34 cellular contexts compared by ENCODE assay signal in the genomic region with DNA sequence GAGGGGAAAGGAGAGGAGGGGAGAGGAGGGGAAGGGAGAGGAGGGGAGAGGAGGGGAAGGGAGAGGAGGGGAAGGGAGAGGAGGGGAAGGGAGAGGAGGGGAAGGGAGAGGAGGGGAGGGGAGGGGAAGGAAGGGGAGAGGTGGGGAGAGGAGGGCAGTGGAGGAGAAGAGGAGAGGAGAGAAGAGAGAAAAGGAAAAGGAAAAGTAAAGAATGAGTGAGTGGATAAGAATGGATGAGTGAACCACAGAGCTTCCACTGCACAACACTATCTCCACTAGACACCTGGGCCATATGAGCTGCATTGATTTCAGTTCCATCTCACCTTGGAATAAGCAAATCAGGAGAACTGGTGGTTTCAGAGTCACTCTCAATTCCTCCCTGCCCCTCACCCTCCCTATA.
"Had no signal": no experiment of that assay in that cellular context is flagged by ENCODE, and none has a peak within 500 bp of the region (broad histone marks: within the 10 kb centered on the region; RNA-seq: fewer than 3 reads in every experiment).

No MANE protein-coding gene starts in this region.

- DNase-seq: Karpas-422, Kasumi-1, MG63, MM.1S, MV-4-11, NCI-H1048, NCI-H1092, NCI-H1092 treated with DMSO at 0.1 percent for 48 hours, NCI-H1105, NCI-H1105 treated with DMSO at 0.1 percent for 48 hours, NCI-H1417, NCI-H1417 treated with DMSO at 0.1 percent for 48 hours, NCI-H1436, NCI-H1436 treated with DMSO at 0.1 percent for 48 hours, NCI-H146, NCI-H1694, NCI-H1694 treated with DMSO at 0.1 percent for 48 hours, NCI-H187, NCI-H187 treated with DMSO at 0.1 percent for 48 hours, NCI-H1930, NCI-H2029, NCI-H2029 treated with DMSO at 0.1 percent for 48 hours, NCI-H2081, NCI-H2081 treated with DMSO at 0.1 percent for 48 hours, NCI-H2107, NCI-H2171, NCI-H2171 treated with DMSO at 0.1 percent for 48 hours, NCI-H2227 treated with DMSO at 0.1 percent for 48 hours, NCI-H226, NCI-H345, NCI-H446, NCI-H446 treated with DMSO at 0.1 percent for 48 hours, NCI-H510A, NCI-H510A treated with DMSO at 0.1 percent for 48 hours had no signal

- H3K4me3 ChIP-seq: MG63 had no signal

- H3K36me3 ChIP-seq: MG63 had no signal

- H3K9me3 ChIP-seq: MG63 had no signal
